In genomic region chr18:615773-616172, GRCh38 we compare ENCODE assay signal across 1 cellular context.
TF ChIP-seq lines count a peak whose summit lies in the region.

No MANE protein-coding gene starts in this region.

TF ChIP-seq in K562, 482 proteins besides CTCF, POLR2A, EP300 and RAD21 (continues in another document):
- TF ChIP-seq ZFP30 (CRISPR knock-in tag; IDR thresholded peaks at IDR 0.05; ENCODE audit: borderline replicate concordance) (no peak), TFAM (CRISPR knock-in tag; conservative IDR thresholded peaks at IDR 0.05) (no peak), RFX1 (IDR thresholded peaks at IDR 0.05) (no peak), ZNF431 (CRISPR knock-in tag; IDR thresholded peaks at IDR 0.05) (no peak), RFX5 (IDR thresholded peaks at IDR 0.05; ENCODE audit: low read depth, low read length) (no peak), SMAD4 (CRISPR knock-in tag; conservative IDR thresholded peaks at IDR 0.05) (0 out of 2 replicates have a peak, but pooled peaks have one; percentile 18), TCF3 (CRISPR knock-in tag; IDR thresholded peaks at IDR 0.05) (0 out of 2 replicates have a peak, but pooled peaks have one; percentile 15), ZNF184 (CRISPR knock-in tag; IDR thresholded peaks at IDR 0.05) (no peak), RBM17 (IDR thresholded peaks at IDR 0.05; ENCODE audit: borderline replicate concordance, low read depth, low read length) (no peak), HNRNPUL1 (IDR thresholded peaks at IDR 0.05; ENCODE audit: low read length) (no peak), TBL1XR1 (IDR thresholded peaks at IDR 0.05; ENCODE audit: low read length in 2 of 2) (no peak), MLLT1 (IDR thresholded peaks at IDR 0.05) (no peak), PHB2 (IDR thresholded peaks at IDR 0.05; ENCODE audit: low read depth) (no peak), USF2 (CRISPR knock-in tag; IDR thresholded peaks at IDR 0.05) (no peak), ZNF23 (CRISPR knock-in tag; IDR thresholded peaks at IDR 0.05) (no peak), RBM14 (IDR thresholded peaks at IDR 0.05; ENCODE audit: borderline replicate concordance, insufficient read depth, low read depth, low read length) (no peak), MCM5 (IDR thresholded peaks at IDR 0.05; ENCODE audit: low read depth) (no peak), BDP1 (IDR thresholded peaks at IDR 0.05; ENCODE audit: insufficient read depth, insufficient read length) (no peak), NCOA6 (IDR thresholded peaks at IDR 0.05) (no peak), MEIS2 (IDR thresholded peaks at IDR 0.05; ENCODE audit: partially characterized antibody) (no peak), NFYB (IDR thresholded peaks at IDR 0.05; ENCODE audit: extremely low read depth, insufficient read length) (no peak), ZNF316 (IDR thresholded peaks at IDR 0.05) (no peak), ZNF707 (CRISPR knock-in tag; conservative IDR thresholded peaks at IDR 0.05) (no peak), CBFA2T3 (IDR thresholded peaks at IDR 0.05) (peak; percentile 50), MAFF (IDR thresholded peaks at IDR 0.05; ENCODE audit: low read length) (no peak), ATF1 (CRISPR knock-in tag; IDR thresholded peaks at IDR 0.05) (no peak), ATF1 (tag; IDR thresholded peaks at IDR 0.05) (0 out of 2 replicates have a peak, but pooled peaks have one; percentile 15), YBX1 (IDR thresholded peaks at IDR 0.05) (no peak), SRSF1 (IDR thresholded peaks at IDR 0.05; ENCODE audit: low read depth, low read length) (no peak), ZNF76 (CRISPR knock-in tag; IDR thresholded peaks at IDR 0.05; ENCODE audit: borderline replicate concordance) (no peak), ZKSCAN3 (CRISPR knock-in tag; IDR thresholded peaks at IDR 0.05) (no peak), CBX3 (IDR thresholded peaks at IDR 0.05; ENCODE audit: borderline replicate concordance in 1 of 2, low read length in 2 of 2) (no peak)
- TF ChIP-seq, protein P1, sequence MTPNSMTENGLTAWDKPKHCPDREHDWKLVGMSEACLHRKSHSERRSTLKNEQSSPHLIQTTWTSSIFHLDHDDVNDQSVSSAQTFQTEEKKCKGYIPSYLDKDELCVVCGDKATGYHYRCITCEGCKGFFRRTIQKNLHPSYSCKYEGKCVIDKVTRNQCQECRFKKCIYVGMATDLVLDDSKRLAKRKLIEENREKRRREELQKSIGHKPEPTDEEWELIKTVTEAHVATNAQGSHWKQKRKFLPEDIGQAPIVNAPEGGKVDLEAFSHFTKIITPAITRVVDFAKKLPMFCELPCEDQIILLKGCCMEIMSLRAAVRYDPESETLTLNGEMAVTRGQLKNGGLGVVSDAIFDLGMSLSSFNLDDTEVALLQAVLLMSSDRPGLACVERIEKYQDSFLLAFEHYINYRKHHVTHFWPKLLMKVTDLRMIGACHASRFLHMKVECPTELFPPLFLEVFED (CRISPR knock-in tag; conservative IDR thresholded peaks at IDR 0.05), result 0 out of 2 replicates have a peak, but pooled peaks have one; percentile 17
- TF ChIP-seq, protein P2, sequence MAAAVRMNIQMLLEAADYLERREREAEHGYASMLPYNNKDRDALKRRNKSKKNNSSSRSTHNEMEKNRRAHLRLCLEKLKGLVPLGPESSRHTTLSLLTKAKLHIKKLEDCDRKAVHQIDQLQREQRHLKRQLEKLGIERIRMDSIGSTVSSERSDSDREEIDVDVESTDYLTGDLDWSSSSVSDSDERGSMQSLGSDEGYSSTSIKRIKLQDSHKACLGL (CRISPR knock-in tag; IDR thresholded peaks at IDR 0.05; ENCODE audit: borderline replicate concordance, poor library complexity, severe bottlenecking), result no peak
- TF ChIP-seq, protein P3, sequence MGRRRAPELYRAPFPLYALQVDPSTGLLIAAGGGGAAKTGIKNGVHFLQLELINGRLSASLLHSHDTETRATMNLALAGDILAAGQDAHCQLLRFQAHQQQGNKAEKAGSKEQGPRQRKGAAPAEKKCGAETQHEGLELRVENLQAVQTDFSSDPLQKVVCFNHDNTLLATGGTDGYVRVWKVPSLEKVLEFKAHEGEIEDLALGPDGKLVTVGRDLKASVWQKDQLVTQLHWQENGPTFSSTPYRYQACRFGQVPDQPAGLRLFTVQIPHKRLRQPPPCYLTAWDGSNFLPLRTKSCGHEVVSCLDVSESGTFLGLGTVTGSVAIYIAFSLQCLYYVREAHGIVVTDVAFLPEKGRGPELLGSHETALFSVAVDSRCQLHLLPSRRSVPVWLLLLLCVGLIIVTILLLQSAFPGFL (CRISPR knock-in tag; IDR thresholded peaks at IDR 0.05), result no peak
- TF ChIP-seq, protein P4, sequence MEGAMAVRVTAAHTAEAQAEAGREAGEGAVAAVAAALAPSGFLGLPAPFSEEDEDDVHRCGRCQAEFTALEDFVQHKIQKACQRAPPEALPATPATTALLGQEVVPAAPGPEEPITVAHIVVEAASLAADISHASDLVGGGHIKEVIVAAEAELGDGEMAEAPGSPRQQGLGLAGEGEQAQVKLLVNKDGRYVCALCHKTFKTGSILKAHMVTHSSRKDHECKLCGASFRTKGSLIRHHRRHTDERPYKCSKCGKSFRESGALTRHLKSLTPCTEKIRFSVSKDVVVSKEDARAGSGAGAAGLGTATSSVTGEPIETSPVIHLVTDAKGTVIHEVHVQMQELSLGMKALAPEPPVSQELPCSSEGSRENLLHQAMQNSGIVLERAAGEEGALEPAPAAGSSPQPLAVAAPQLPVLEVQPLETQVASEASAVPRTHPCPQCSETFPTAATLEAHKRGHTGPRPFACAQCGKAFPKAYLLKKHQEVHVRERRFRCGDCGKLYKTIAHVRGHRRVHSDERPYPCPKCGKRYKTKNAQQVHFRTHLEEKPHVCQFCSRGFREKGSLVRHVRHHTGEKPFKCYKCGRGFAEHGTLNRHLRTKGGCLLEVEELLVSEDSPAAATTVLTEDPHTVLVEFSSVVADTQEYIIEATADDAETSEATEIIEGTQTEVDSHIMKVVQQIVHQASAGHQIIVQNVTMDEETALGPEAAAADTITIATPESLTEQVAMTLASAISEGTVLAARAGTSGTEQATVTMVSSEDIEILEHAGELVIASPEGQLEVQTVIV (CRISPR knock-in tag; IDR thresholded peaks at IDR 0.05; ENCODE audit: borderline replicate concordance), result no peak
- TF ChIP-seq, protein P5, sequence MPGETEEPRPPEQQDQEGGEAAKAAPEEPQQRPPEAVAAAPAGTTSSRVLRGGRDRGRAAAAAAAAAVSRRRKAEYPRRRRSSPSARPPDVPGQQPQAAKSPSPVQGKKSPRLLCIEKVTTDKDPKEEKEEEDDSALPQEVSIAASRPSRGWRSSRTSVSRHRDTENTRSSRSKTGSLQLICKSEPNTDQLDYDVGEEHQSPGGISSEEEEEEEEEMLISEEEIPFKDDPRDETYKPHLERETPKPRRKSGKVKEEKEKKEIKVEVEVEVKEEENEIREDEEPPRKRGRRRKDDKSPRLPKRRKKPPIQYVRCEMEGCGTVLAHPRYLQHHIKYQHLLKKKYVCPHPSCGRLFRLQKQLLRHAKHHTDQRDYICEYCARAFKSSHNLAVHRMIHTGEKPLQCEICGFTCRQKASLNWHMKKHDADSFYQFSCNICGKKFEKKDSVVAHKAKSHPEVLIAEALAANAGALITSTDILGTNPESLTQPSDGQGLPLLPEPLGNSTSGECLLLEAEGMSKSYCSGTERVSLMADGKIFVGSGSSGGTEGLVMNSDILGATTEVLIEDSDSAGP (CRISPR knock-in tag; IDR thresholded peaks at IDR 0.05), result 0 out of 2 replicates have a peak, but pooled peaks have one; percentile 48
- TF ChIP-seq, protein P6, sequence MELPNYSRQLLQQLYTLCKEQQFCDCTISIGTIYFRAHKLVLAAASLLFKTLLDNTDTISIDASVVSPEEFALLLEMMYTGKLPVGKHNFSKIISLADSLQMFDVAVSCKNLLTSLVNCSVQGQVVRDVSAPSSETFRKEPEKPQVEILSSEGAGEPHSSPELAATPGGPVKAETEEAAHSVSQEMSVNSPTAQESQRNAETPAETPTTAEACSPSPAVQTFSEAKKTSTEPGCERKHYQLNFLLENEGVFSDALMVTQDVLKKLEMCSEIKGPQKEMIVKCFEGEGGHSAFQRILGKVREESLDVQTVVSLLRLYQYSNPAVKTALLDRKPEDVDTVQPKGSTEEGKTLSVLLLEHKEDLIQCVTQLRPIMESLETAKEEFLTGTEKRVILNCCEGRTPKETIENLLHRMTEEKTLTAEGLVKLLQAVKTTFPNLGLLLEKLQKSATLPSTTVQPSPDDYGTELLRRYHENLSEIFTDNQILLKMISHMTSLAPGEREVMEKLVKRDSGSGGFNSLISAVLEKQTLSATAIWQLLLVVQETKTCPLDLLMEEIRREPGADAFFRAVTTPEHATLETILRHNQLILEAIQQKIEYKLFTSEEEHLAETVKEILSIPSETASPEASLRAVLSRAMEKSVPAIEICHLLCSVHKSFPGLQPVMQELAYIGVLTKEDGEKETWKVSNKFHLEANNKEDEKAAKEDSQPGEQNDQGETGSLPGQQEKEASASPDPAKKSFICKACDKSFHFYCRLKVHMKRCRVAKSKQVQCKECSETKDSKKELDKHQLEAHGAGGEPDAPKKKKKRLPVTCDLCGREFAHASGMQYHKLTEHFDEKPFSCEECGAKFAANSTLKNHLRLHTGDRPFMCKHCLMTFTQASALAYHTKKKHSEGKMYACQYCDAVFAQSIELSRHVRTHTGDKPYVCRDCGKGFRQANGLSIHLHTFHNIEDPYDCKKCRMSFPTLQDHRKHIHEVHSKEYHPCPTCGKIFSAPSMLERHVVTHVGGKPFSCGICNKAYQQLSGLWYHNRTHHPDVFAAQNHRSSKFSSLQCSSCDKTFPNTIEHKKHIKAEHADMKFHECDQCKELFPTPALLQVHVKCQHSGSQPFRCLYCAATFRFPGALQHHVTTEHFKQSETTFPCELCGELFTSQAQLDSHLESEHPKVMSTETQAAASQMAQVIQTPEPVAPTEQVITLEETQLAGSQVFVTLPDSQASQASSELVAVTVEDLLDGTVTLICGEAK (IDR thresholded peaks at IDR 0.05), result no peak
- TF ChIP-seq, protein P6 (CRISPR knock-in tag; IDR thresholded peaks at IDR 0.05), result no peak
- TF ChIP-seq, protein P7, sequence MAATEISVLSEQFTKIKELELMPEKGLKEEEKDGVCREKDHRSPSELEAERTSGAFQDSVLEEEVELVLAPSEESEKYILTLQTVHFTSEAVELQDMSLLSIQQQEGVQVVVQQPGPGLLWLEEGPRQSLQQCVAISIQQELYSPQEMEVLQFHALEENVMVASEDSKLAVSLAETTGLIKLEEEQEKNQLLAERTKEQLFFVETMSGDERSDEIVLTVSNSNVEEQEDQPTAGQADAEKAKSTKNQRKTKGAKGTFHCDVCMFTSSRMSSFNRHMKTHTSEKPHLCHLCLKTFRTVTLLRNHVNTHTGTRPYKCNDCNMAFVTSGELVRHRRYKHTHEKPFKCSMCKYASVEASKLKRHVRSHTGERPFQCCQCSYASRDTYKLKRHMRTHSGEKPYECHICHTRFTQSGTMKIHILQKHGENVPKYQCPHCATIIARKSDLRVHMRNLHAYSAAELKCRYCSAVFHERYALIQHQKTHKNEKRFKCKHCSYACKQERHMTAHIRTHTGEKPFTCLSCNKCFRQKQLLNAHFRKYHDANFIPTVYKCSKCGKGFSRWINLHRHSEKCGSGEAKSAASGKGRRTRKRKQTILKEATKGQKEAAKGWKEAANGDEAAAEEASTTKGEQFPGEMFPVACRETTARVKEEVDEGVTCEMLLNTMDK (IDR thresholded peaks at IDR 0.05; ENCODE audit: borderline replicate concordance, insufficient read depth, low read depth, low read length, poor library complexity, severe bottlenecking), result no peak
